1 cellular context compared by ENCODE assay signal in genomic region chr7:134996097-134996550, GRCh38.
TF ChIP-seq lines count a peak whose summit lies in the region.

No MANE protein-coding gene starts in this region.

TF ChIP-seq in GM12878, 131 proteins besides CTCF, POLR2A, EP300 and RAD21 (continued from another document and continues in another):
- peak; percentile 19; the same call in 1 of the 2 replicates for TF ChIP-seq ZNF687 (IDR thresholded peaks at IDR 0.05)
- peak; percentile 28 for TF ChIP-seq SP1 (IDR thresholded peaks at IDR 0.05; ENCODE audit: low read depth, low read length)
- TF ChIP-seq MTA2 (IDR thresholded peaks at IDR 0.05; ENCODE audit: low read depth), result peak; percentile 86
- peak; percentile 67; the same call in 1 of the 2 replicates for TF ChIP-seq GATAD2B (conservative IDR thresholded peaks at IDR 0.05; ENCODE audit: low read depth)
- TF ChIP-seq BMI1 (IDR thresholded peaks at IDR 0.05; ENCODE audit: borderline replicate concordance), result peak; percentile 81
- peak; percentile 63 for TF ChIP-seq MEF2A (IDR thresholded peaks at IDR 0.05; ENCODE audit: insufficient read depth, low read depth, low read length)
- TF ChIP-seq ETV6 (conservative IDR thresholded peaks at IDR 0.05 in 1 of 2, IDR thresholded peaks at IDR 0.05 in 1 of 2; ENCODE audit: borderline replicate concordance in 1 of 2, low read depth in 1 of 2), result peak in 1 of 2 experiments; percentile 61; a peak in 2 of 4 replicates
- TF ChIP-seq POLR2AphosphoS2 (IDR thresholded peaks at IDR 0.05; ENCODE audit: low read depth, low read length), result peak; percentile 20; the same call in 1 of the 2 replicates
- TF ChIP-seq BCL11A (IDR thresholded peaks at IDR 0.05; ENCODE audit: low read depth, low read length), result peak; percentile 81
- TF ChIP-seq DPF2 (IDR thresholded peaks at IDR 0.05), result 0 out of 2 replicates have a peak, but pooled peaks have one; percentile 15
- TF ChIP-seq YY1 (IDR thresholded peaks at IDR 0.05; ENCODE audit: low read depth, low read length), result 0 out of 2 replicates have a peak, but pooled peaks have one; percentile 28
- no peak for TF ChIP-seq E2F8 (IDR thresholded peaks at IDR 0.05; ENCODE audit: low read depth, partially characterized antibody)
- TF ChIP-seq BHLHE40 (IDR thresholded peaks at IDR 0.05; ENCODE audit: borderline replicate concordance in 1 of 2, low read depth in 2 of 2, low read length in 1 of 2), result peak; percentile 34 to 58; a peak in 2 of 4 replicates
- no peak for TF ChIP-seq ZNF24 (IDR thresholded peaks at IDR 0.05)
- TF ChIP-seq POLR2AphosphoS5 (IDR thresholded peaks at IDR 0.05; ENCODE audit: low read length), result peak; percentile 68; the same call in 1 of the 2 replicates
- peak; percentile 78 for TF ChIP-seq PAX5 (IDR thresholded peaks at IDR 0.05; ENCODE audit: borderline replicate concordance, low read depth, low read length)
- TF ChIP-seq POU2F2 (IDR thresholded peaks at IDR 0.05; ENCODE audit: borderline replicate concordance, low read depth, low read length), result peak; percentile 85
- TF ChIP-seq ZBTB4 (CRISPR knock-in tag; IDR thresholded peaks at IDR 0.05), result no peak
- no peak for TF ChIP-seq ATF3 (IDR thresholded peaks at IDR 0.05; ENCODE audit: borderline replicate concordance, extremely low read depth, low read depth, low read length)
- peak; percentile 38 for TF ChIP-seq KLF5 (IDR thresholded peaks at IDR 0.05; ENCODE audit: partially characterized antibody)
- TF ChIP-seq KAT2A (conservative IDR thresholded peaks at IDR 0.05; ENCODE audit: control insufficient read depth, low read depth, low read length), result no peak
- peak; percentile 86 for TF ChIP-seq ATF7 (IDR thresholded peaks at IDR 0.05; ENCODE audit: low read depth)
- peak; percentile 85; the same call in 1 of the 2 replicates for TF ChIP-seq RELB (IDR thresholded peaks at IDR 0.05; ENCODE audit: low read depth)
- TF ChIP-seq ATF2 (IDR thresholded peaks at IDR 0.05; ENCODE audit: low read length), result peak; percentile 83; the same call in 1 of the 2 replicates
- peak; percentile 62; the same call in 1 of the 2 replicates for TF ChIP-seq CREB1 (IDR thresholded peaks at IDR 0.05; ENCODE audit: low read depth)
- TF ChIP-seq USF2 (IDR thresholded peaks at IDR 0.05; ENCODE audit: borderline replicate concordance, low read depth, low read length), result no peak
- peak; percentile 58 for TF ChIP-seq BCL3 (IDR thresholded peaks at IDR 0.05; ENCODE audit: borderline replicate concordance, insufficient read depth, low read depth, low read length, poor library complexity, severe bottlenecking)
- no peak for TF ChIP-seq ZNF217 (IDR thresholded peaks at IDR 0.05)
- peak; percentile 40; the same call in 1 of the 2 replicates for TF ChIP-seq NBN (IDR thresholded peaks at IDR 0.05)
- TF ChIP-seq CHD2 (IDR thresholded peaks at IDR 0.05; ENCODE audit: borderline replicate concordance, low read depth, low read length), result peak; percentile 41; the same call in 1 of the 2 replicates
- peak; percentile 75; the same call in 1 of the 2 replicates for TF ChIP-seq ZBED1 (IDR thresholded peaks at IDR 0.05; ENCODE audit: borderline replicate concordance)
- TF ChIP-seq HDAC6 (IDR thresholded peaks at IDR 0.05; ENCODE audit: unreplicated experiment), result no peak
- TF ChIP-seq MYB (IDR thresholded peaks at IDR 0.05; ENCODE audit: borderline replicate concordance, low read depth, low read length), result no peak
- no peak for TF ChIP-seq SREBF1 (IDR thresholded peaks at IDR 0.05; ENCODE audit: low read length)
- peak; percentile 86 for TF ChIP-seq IKZF1 (conservative IDR thresholded peaks at IDR 0.05)
- TF ChIP-seq MLLT1 (IDR thresholded peaks at IDR 0.05), result peak; percentile 29; the same call in 1 of the 2 replicates
- peak; percentile 39; the same call in 1 of the 2 replicates for TF ChIP-seq TAF1 (IDR thresholded peaks at IDR 0.05; ENCODE audit: borderline replicate concordance, low read depth, low read length)
- TF ChIP-seq EGR1 (IDR thresholded peaks at IDR 0.05; ENCODE audit: borderline replicate concordance in 1 of 2, low read depth in 2 of 2, low read length in 2 of 2), result 0 out of 3 replicates have a peak, but pooled peaks of 1 of the 2 experiments have one; percentile 37
- TF ChIP-seq CREM (IDR thresholded peaks at IDR 0.05; ENCODE audit: low read depth), result peak; percentile 57; the same call in 1 of the 2 replicates
- peak; percentile 79; the same call in 1 of the 2 replicates for TF ChIP-seq NFIC (IDR thresholded peaks at IDR 0.05; ENCODE audit: low read depth, low read length)
- peak; percentile 81 for TF ChIP-seq RUNX3 (IDR thresholded peaks at IDR 0.05; ENCODE audit: low read length)
- peak; percentile 83; the same call in 1 of the 2 replicates for TF ChIP-seq TBL1XR1 (IDR thresholded peaks at IDR 0.05; ENCODE audit: low read depth, low read length)
- peak; percentile 21; the same call in 1 of the 2 replicates for TF ChIP-seq TCF3 (IDR thresholded peaks at IDR 0.05; ENCODE audit: borderline replicate concordance, insufficient read depth, low read depth, low read length)
